9 cellular contexts compared by ENCODE assay signal in the genomic region with DNA sequence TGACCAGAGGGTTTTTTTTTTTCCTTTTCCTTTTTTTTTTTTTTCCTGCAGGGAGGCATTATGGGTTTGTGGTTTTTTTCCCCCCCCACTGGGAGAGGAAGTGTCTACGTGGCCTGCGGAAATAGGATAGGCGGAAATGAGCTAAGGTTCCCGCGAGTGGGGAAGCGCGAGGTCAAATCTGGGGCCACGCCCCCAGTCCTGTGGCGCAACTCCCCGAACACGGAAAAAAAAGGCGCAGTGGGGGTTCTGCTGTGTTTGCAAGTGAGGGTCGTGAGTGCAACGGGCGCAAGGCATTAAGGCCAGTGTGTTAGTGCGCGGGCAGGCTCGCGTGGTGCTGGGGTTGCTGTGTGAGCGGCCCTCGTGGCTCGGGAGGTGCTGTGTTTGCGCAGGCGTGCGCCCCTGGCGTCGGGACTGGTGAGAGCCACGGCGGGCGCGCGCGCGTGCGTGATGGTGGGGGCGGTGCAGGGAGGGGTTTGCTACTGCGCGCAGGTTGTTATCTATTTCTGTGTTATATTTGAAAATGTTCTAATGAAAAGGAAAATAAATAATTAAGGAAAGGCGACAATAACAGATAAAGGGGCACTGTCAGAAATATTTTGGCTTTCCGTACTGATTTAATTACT. TPM values are rescaled to one million over a fixed set of nuclear protein-coding genes. Genes with fewer than 3 reads are reported as not detected.
DNase-seq lines count a peak whose midpoint lies in the region; ATAC-seq and TF ChIP-seq lines count a peak whose summit lies in the region.
"Had no signal": no experiment of that assay in that cellular context is flagged by ENCODE, and none has a peak within 500 bp of the region (broad histone marks: within the 10 kb centered on the region; RNA-seq: fewer than 3 reads in every experiment).

No MANE protein-coding gene starts in this region.

- H3K27me3 ChIP-seq in dorsolateral prefrontal cortex (peaks cover 0 to 47% (median 5%) of the 10 kb centered on the region in 45 donors), lung (ENCODE audit: control insufficient read depth, insufficient read depth) (no peaks in the 10 kb centered on the region)

- H3K36me3 Mint-ChIP-seq in activated CD4-positive, alpha-beta T cell treated with anti-CD3 and anti-CD28 coated beads, Interleukin-2, amount 10 ng/mL, durations not matched to agents 24 days and 14 days (ENCODE audit: low read depth), result peaks cover 19% of the 10 kb centered on the region
- H3K36me3 Mint-ChIP-seq: IgD-negative memory B cell had no signal

- ATAC-seq in GM18907 (IDR thresholded peaks at IDR 0.05; ENCODE audit: unreplicated experiment), result peak; percentile 58
- ATAC-seq in HG03108 (IDR thresholded peaks at IDR 0.05; ENCODE audit: unreplicated experiment), result peak; percentile 42
- ATAC-seq in lung (ENCODE audit: insufficient read depth, low FRiP score), result peak; percentile 83

- H3K27me3 Mint-ChIP-seq in activated CD4-positive, alpha-beta T cell treated with anti-CD3 and anti-CD28 coated beads, Interleukin-2, amount 10 ng/mL, durations not matched to agents 24 days and 14 days, result no peaks in the 10 kb centered on the region

- DNase-seq in AG09319 (ENCODE audit: extremely low read depth, low read depth) (peak; percentile 58), NCI-H345 (lab: John Stamatoyannopoulos, UW) (peak; percentile 86), dorsolateral prefrontal cortex (peak; percentile 76 to 88 (median 86)), lung (ENCODE audit: low spot score) (peak; percentile 86)
- DNase-seq in activated CD4-positive, alpha-beta T cell treated with anti-CD3 and anti-CD28 coated beads, Interleukin-2, amount 10 ng/mL, durations not matched to agents 24 days and 14 days, result peak; percentile 95
- peak; percentile 53 to 74 (median 69) for DNase-seq in stimulated activated CD4-positive, alpha-beta T cell treated with anti-CD3 and anti-CD28 coated beads, TNF-alpha, amount 100 ng/mL, for 1 hour (ENCODE audit: low read depth in 3 of 3, low spot score in 1 of 3)

- peaks cover 0 to 2% of the 10 kb centered on the region in 2 donors for H3K9me3 ChIP-seq in lung (ENCODE audit: control insufficient read depth in 2 of 2, insufficient read depth in 1 of 2, low read length in 1 of 2)

- intact Hi-C loops in activated CD4-positive, alpha-beta T cell treated with anti-CD3 and anti-CD28 coated beads, Interleukin-2, amount 10 ng/mL, durations not matched to agents 24 days and 14 days (cut with micrococcal nuclease), result loop anchor here (5.0 kb wide), 4 partner anchors 60 to 425 kb away; partner anchors contain the start of genes RAB9B, TCEAL1 and ZCCHC18
- intact Hi-C loops in dorsolateral prefrontal cortex (cut with DNase I), result loop anchor here (2.0 to 10.0 kb wide), 5 partner anchors 52 to 155 kb away; partner anchors contain the start of genes TCEAL1 (in 1 of the 2) and TCEAL4 (in 1 of the 2)

- H3K4me3 ChIP-seq in dorsolateral prefrontal cortex, result peak overlapping the region; percentile 39 to 81 (median 67)
- peak overlapping the region; percentile 66 for H3K4me3 ChIP-seq in lung

- peak; percentile 37 for TF ChIP-seq CTCF in AG09319 (IDR thresholded peaks at IDR 0.05; ENCODE audit: low read depth, low read length)
- peak in 22 of 56 donors; percentile 6 to 40 (median 22) for TF ChIP-seq CTCF in dorsolateral prefrontal cortex (IDR thresholded peaks at IDR 0.05 in 54 of 56, conservative IDR thresholded peaks at IDR 0.05 in 2 of 56; ENCODE audit: low read depth in 1 of 56, partially characterized antibody in 56 of 56)
- no peak for TF ChIP-seq CTCF in lung (IDR thresholded peaks at IDR 0.05; ENCODE audit: control extremely low read depth, extremely low read depth)

- H3K9me3 Mint-ChIP-seq in activated CD4-positive, alpha-beta T cell treated with anti-CD3 and anti-CD28 coated beads, Interleukin-2, amount 10 ng/mL, durations not matched to agents 24 days and 14 days, result no peaks in the 10 kb centered on the region
- H3K9me3 Mint-ChIP-seq: IgD-negative memory B cell had no signal

- H3K4me1 ChIP-seq in lung (ENCODE audit: control insufficient read depth in 2 of 2, insufficient read depth in 2 of 2, low read length in 2 of 2), result no peaks in the 10 kb centered on the region

- peaks cover 0 to 5% of the 10 kb centered on the region in 2 donors for H3K36me3 ChIP-seq in lung (ENCODE audit: control insufficient read depth in 2 of 2, insufficient read depth in 2 of 2, low read length in 2 of 2)

- H3K4me3 Mint-ChIP-seq in activated CD4-positive, alpha-beta T cell treated with anti-CD3 and anti-CD28 coated beads, Interleukin-2, amount 10 ng/mL, durations not matched to agents 24 days and 14 days, result no peak overlapping the region
- H3K4me3 Mint-ChIP-seq: IgD-negative memory B cell had no signal

- H3K27ac Mint-ChIP-seq in activated CD4-positive, alpha-beta T cell treated with anti-CD3 and anti-CD28 coated beads, Interleukin-2, amount 10 ng/mL, durations not matched to agents 24 days and 14 days, result no peak overlapping the region
- H3K27ac Mint-ChIP-seq: IgD-negative memory B cell had no signal

- WGBS in lung, 2 donors, result 0 to 24% methylated on average over 32 to 40 of the region's 40 CpGs

- peaks cover 8% of the 10 kb centered on the region for H3K4me1 Mint-ChIP-seq in activated CD4-positive, alpha-beta T cell treated with anti-CD3 and anti-CD28 coated beads, Interleukin-2, amount 10 ng/mL, durations not matched to agents 24 days and 14 days

- H3K27ac ChIP-seq in dorsolateral prefrontal cortex, result peak overlapping the region; percentile 92 to 100 (median 99)
- peak overlapping the region; percentile 96 to 97 for H3K27ac ChIP-seq in lung (ENCODE audit: low read depth in 1 of 2, low read length in 1 of 2)

RNA-seq across cellular contexts. Expression of gene MORF4L2, which starts 0.7 kb away (rescaled TPM):
- total RNA-seq in activated CD4-positive, alpha-beta T cell treated with anti-CD3 and anti-CD28 coated beads, Interleukin-2, amount 10 ng/mL, durations not matched to agents 24 days and 14 days, result 253 and 262 TPM in 2 replicates
- total RNA-seq in dorsolateral prefrontal cortex (100 to 1,000 TPM; 141 to 473 (median 331) TPM), lung (100 to 1,000 TPM; 236 to 264 TPM)
- 100 to 1,000 TPM; 180 to 321 TPM for polyA plus RNA-seq in lung

RNA-seq across cellular contexts. Expression of gene TMEM31, which starts 23.5 kb away (rescaled TPM):
- total RNA-seq in activated CD4-positive, alpha-beta T cell treated with anti-CD3 and anti-CD28 coated beads, Interleukin-2, amount 10 ng/mL, durations not matched to agents 24 days and 14 days, result not detected in 2 replicates
- total RNA-seq in dorsolateral prefrontal cortex (1 to 10 TPM in 27 of 120 experiments, under 1 TPM in 31, not detected in 62; 0.57 to 2.3 (median 0.98) TPM), lung (under 1 TPM in 1 of 2 donors, not detected in 1; 0.65 TPM)
- under 1 TPM in 1 of 2 donors, not detected in 1; 0.30 TPM for polyA plus RNA-seq in lung
- polyA plus RNA-seq: IgD-negative memory B cell had no signal

RNA-seq across cellular contexts. Expression of gene TCEAL1, which starts 58.4 kb away (rescaled TPM):
- total RNA-seq in activated CD4-positive, alpha-beta T cell treated with anti-CD3 and anti-CD28 coated beads, Interleukin-2, amount 10 ng/mL, durations not matched to agents 24 days and 14 days, result 3.2 and 3.8 TPM in 2 replicates
- total RNA-seq in dorsolateral prefrontal cortex, result 10 to 100 TPM; 27.6 to 72.2 (median 53.4) TPM
- total RNA-seq in lung, result 10 to 100 TPM; 28.9 to 33.4 TPM
- polyA plus RNA-seq in lung, result 10 to 100 TPM; 23.8 to 27.6 TPM

Comparison
In these comparisons a context has a peak if more than half of its experiments do, and no peak if none do; other contexts are left out.
1. Peak in every context shown above with its lines: DNase-seq, ATAC-seq, H3K4me3 ChIP-seq and H3K27ac ChIP-seq.